Comparison of ENCODE assay signal across 1 cellular context in the genomic region with DNA sequence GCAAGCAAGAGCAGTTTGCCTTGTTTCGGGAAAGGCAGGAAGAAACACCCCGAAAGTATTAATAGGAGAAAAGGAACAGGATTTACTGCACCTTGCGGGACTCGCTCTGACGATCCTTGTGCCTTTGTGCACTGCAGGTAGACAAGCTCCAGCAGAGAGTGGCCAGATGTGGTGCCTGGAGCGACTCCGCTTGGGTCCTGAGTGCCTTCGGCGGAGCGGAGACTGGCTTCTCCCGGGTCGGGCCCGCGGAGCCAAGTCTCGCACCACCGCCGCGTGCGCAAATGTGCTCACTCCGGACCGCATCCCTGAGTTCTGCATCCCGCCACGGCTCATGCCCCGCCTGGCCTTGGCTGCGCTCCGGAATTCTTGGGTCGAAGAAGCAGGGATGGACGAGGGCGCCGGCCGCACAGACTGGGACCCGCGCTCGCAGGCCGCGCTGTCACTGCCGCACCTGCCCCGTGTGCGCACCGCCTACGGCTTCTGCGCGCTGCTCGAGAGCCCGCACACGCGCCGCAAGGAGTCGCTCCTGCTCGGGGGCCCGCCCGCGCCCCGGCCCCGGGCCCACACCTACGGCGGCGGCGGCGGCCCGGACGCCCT.
TF ChIP-seq lines count a peak whose summit lies in the region.

No MANE protein-coding gene starts in this region.

TF ChIP-seq in HepG2, 621 proteins besides CTCF, POLR2A, EP300 and RAD21 (continued from another document and continues in another):
- peak; percentile 47; the same call in 1 of the 2 replicates for TF ChIP-seq ZNF788 (CRISPR knock-in tag; IDR thresholded peaks at IDR 0.05; ENCODE audit: borderline replicate concordance)
- no peak for TF ChIP-seq ZNF761 (CRISPR knock-in tag; conservative IDR thresholded peaks at IDR 0.05)
- TF ChIP-seq, protein P1, sequence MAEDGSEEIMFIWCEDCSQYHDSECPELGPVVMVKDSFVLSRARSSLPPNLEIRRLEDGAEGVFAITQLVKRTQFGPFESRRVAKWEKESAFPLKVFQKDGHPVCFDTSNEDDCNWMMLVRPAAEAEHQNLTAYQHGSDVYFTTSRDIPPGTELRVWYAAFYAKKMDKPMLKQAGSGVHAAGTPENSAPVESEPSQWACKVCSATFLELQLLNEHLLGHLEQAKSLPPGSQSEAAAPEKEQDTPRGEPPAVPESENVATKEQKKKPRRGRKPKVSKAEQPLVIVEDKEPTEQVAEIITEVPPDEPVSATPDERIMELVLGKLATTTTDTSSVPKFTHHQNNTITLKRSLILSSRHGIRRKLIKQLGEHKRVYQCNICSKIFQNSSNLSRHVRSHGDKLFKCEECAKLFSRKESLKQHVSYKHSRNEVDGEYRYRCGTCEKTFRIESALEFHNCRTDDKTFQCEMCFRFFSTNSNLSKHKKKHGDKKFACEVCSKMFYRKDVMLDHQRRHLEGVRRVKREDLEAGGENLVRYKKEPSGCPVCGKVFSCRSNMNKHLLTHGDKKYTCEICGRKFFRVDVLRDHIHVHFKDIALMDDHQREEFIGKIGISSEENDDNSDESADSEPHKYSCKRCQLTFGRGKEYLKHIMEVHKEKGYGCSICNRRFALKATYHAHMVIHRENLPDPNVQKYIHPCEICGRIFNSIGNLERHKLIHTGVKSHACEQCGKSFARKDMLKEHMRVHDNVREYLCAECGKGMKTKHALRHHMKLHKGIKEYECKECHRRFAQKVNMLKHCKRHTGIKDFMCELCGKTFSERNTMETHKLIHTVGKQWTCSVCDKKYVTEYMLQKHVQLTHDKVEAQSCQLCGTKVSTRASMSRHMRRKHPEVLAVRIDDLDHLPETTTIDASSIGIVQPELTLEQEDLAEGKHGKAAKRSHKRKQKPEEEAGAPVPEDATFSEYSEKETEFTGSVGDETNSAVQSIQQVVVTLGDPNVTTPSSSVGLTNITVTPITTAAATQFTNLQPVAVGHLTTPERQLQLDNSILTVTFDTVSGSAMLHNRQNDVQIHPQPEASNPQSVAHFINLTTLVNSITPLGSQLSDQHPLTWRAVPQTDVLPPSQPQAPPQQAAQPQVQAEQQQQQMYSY (CRISPR knock-in tag; IDR thresholded peaks at IDR 0.05), result peak; percentile 37; the same call in 1 of the 2 replicates
- 0 out of 2 replicates have a peak, but pooled peaks have one; percentile 48 for TF ChIP-seq PRMT3 (CRISPR knock-in tag; IDR thresholded peaks at IDR 0.05; ENCODE audit: borderline replicate concordance, low read depth)
- TF ChIP-seq, protein P2, sequence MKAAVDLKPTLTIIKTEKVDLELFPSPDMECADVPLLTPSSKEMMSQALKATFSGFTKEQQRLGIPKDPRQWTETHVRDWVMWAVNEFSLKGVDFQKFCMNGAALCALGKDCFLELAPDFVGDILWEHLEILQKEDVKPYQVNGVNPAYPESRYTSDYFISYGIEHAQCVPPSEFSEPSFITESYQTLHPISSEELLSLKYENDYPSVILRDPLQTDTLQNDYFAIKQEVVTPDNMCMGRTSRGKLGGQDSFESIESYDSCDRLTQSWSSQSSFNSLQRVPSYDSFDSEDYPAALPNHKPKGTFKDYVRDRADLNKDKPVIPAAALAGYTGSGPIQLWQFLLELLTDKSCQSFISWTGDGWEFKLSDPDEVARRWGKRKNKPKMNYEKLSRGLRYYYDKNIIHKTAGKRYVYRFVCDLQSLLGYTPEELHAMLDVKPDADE (CRISPR knock-in tag; IDR thresholded peaks at IDR 0.05), result no peak
- no peak for TF ChIP-seq ZNF296 (CRISPR knock-in tag; conservative IDR thresholded peaks at IDR 0.05)
- TF ChIP-seq, protein P3, sequence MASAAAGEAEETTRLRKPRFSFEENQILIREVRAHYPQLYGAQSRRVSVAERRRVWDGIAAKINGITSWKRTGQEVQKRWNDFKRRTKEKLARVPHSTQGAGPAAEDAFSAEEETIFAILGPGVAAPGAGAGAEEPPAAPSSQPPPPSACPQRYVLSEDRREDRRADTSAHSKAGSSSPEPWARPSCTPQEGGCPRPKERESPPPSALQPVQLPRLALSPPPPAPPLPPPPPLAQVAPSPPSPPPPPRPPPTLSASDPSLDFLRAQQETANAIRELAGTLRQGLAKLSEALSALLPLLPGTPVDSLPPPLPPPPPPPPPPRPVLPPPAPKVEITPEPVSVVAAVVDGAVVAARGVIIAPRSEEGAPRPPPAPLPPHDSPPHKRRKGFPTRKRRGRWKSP (CRISPR knock-in tag; IDR thresholded peaks at IDR 0.05), result no peak; the same call in 1 of the 2 replicates
- no peak for TF ChIP-seq PAWR (CRISPR knock-in tag; IDR thresholded peaks at IDR 0.05; ENCODE audit: borderline replicate concordance)
- no peak for TF ChIP-seq KAT7 (CRISPR knock-in tag; IDR thresholded peaks at IDR 0.05; ENCODE audit: borderline replicate concordance)
- no peak for TF ChIP-seq NR2F6 (IDR thresholded peaks at IDR 0.05)
- TF ChIP-seq NR2F6 (CRISPR knock-in tag; IDR thresholded peaks at IDR 0.05), result no peak
- no peak for TF ChIP-seq KDM3A (CRISPR knock-in tag; IDR thresholded peaks at IDR 0.05; ENCODE audit: low read depth)
- TF ChIP-seq, protein P4, sequence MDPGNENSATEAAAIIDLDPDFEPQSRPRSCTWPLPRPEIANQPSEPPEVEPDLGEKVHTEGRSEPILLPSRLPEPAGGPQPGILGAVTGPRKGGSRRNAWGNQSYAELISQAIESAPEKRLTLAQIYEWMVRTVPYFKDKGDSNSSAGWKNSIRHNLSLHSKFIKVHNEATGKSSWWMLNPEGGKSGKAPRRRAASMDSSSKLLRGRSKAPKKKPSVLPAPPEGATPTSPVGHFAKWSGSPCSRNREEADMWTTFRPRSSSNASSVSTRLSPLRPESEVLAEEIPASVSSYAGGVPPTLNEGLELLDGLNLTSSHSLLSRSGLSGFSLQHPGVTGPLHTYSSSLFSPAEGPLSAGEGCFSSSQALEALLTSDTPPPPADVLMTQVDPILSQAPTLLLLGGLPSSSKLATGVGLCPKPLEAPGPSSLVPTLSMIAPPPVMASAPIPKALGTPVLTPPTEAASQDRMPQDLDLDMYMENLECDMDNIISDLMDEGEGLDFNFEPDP (CRISPR knock-in tag; conservative IDR thresholded peaks at IDR 0.05), result no peak
- TF ChIP-seq HNRNPLL (IDR thresholded peaks at IDR 0.05; ENCODE audit: low read depth, low read length, poor library complexity, severe bottlenecking), result peak; percentile 96
- no peak for TF ChIP-seq ZNF644 (CRISPR knock-in tag; IDR thresholded peaks at IDR 0.05; ENCODE audit: low read depth)
- TF ChIP-seq, protein P5, sequence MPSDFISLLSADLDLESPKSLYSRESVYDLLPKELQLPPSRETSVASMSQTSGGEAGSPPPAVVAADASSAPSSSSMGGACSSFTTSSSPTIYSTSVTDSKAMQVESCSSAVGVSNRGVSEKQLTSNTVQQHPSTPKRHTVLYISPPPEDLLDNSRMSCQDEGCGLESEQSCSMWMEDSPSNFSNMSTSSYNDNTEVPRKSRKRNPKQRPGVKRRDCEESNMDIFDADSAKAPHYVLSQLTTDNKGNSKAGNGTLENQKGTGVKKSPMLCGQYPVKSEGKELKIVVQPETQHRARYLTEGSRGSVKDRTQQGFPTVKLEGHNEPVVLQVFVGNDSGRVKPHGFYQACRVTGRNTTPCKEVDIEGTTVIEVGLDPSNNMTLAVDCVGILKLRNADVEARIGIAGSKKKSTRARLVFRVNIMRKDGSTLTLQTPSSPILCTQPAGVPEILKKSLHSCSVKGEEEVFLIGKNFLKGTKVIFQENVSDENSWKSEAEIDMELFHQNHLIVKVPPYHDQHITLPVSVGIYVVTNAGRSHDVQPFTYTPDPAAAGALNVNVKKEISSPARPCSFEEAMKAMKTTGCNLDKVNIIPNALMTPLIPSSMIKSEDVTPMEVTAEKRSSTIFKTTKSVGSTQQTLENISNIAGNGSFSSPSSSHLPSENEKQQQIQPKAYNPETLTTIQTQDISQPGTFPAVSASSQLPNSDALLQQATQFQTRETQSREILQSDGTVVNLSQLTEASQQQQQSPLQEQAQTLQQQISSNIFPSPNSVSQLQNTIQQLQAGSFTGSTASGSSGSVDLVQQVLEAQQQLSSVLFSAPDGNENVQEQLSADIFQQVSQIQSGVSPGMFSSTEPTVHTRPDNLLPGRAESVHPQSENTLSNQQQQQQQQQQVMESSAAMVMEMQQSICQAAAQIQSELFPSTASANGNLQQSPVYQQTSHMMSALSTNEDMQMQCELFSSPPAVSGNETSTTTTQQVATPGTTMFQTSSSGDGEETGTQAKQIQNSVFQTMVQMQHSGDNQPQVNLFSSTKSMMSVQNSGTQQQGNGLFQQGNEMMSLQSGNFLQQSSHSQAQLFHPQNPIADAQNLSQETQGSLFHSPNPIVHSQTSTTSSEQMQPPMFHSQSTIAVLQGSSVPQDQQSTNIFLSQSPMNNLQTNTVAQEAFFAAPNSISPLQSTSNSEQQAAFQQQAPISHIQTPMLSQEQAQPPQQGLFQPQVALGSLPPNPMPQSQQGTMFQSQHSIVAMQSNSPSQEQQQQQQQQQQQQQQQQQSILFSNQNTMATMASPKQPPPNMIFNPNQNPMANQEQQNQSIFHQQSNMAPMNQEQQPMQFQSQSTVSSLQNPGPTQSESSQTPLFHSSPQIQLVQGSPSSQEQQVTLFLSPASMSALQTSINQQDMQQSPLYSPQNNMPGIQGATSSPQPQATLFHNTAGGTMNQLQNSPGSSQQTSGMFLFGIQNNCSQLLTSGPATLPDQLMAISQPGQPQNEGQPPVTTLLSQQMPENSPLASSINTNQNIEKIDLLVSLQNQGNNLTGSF (CRISPR knock-in tag; IDR thresholded peaks at IDR 0.05), result 0 out of 2 replicates have a peak, but pooled peaks have one; percentile 62
- TF ChIP-seq ZFYVE20 (CRISPR knock-in tag; IDR thresholded peaks at IDR 0.05; ENCODE audit: borderline replicate concordance, low read depth), result no peak
- TF ChIP-seq, protein P6, sequence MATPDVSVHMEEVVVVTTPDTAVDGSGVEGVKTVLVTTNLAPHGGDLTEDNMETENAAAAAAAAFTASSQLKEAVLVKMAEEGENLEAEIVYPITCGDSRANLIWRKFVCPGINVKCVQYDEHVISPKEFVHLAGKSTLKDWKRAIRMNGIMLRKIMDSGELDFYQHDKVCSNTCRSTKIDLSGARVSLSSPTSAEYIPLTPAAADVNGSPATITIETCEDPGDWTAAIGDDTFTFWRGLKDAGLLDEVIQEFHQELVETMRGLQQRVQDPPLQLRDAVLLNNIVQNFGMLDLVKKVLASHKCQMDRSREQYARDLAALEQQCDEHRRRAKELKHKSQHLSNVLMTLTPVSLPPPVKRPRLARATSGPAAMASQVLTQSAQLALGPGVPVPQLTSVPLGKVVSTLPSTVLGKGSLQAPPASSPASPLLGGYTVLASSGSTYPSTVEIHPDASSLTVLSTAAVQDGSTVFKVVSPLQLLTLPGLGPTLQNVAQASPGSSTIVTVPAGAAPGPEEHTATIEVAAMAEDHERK (CRISPR knock-in tag; IDR thresholded peaks at IDR 0.05; ENCODE audit: low read depth), result no peak
- TF ChIP-seq SRSF1 (optimal IDR thresholded peaks at IDR 0.05; ENCODE audit: low read depth, low read length), result no peak
- no peak for TF ChIP-seq KMT2B (CRISPR knock-in tag; IDR thresholded peaks at IDR 0.05)
- TF ChIP-seq, protein P7, sequence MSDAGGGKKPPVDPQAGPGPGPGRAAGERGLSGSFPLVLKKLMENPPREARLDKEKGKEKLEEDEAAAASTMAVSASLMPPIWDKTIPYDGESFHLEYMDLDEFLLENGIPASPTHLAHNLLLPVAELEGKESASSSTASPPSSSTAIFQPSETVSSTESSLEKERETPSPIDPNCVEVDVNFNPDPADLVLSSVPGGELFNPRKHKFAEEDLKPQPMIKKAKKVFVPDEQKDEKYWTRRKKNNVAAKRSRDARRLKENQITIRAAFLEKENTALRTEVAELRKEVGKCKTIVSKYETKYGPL (CRISPR knock-in tag; IDR thresholded peaks at IDR 0.05), result no peak
- TF ChIP-seq, protein P8, sequence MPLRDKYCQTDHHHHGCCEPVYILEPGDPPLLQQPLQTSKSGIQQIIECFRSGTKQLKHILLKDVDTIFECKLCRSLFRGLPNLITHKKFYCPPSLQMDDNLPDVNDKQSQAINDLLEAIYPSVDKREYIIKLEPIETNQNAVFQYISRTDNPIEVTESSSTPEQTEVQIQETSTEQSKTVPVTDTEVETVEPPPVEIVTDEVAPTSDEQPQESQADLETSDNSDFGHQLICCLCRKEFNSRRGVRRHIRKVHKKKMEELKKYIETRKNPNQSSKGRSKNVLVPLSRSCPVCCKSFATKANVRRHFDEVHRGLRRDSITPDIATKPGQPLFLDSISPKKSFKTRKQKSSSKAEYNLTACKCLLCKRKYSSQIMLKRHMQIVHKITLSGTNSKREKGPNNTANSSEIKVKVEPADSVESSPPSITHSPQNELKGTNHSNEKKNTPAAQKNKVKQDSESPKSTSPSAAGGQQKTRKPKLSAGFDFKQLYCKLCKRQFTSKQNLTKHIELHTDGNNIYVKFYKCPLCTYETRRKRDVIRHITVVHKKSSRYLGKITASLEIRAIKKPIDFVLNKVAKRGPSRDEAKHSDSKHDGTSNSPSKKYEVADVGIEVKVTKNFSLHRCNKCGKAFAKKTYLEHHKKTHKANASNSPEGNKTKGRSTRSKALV (CRISPR knock-in tag; IDR thresholded peaks at IDR 0.05), result peak; percentile 89; the same call in 1 of the 2 replicates
- no peak for TF ChIP-seq NFE2 (CRISPR knock-in tag; IDR thresholded peaks at IDR 0.05)
- TF ChIP-seq, protein P9, sequence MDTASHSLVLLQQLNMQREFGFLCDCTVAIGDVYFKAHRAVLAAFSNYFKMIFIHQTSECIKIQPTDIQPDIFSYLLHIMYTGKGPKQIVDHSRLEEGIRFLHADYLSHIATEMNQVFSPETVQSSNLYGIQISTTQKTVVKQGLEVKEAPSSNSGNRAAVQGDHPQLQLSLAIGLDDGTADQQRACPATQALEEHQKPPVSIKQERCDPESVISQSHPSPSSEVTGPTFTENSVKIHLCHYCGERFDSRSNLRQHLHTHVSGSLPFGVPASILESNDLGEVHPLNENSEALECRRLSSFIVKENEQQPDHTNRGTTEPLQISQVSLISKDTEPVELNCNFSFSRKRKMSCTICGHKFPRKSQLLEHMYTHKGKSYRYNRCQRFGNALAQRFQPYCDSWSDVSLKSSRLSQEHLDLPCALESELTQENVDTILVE (CRISPR knock-in tag; IDR thresholded peaks at IDR 0.05), result no peak
- TF ChIP-seq RCOR2 (CRISPR knock-in tag; IDR thresholded peaks at IDR 0.05), result no peak
- no peak for TF ChIP-seq CREB1 (IDR thresholded peaks at IDR 0.05)
- no peak for TF ChIP-seq CREB1 (CRISPR knock-in tag; IDR thresholded peaks at IDR 0.05)
- no peak for TF ChIP-seq HNRNPUL1 (IDR thresholded peaks at IDR 0.05; ENCODE audit: low read depth, low read length)
- no peak for TF ChIP-seq ZNF891 (CRISPR knock-in tag; IDR thresholded peaks at IDR 0.05)
- TF ChIP-seq ATAD3A (CRISPR knock-in tag; IDR thresholded peaks at IDR 0.05), result no peak
- TF ChIP-seq, protein P10, sequence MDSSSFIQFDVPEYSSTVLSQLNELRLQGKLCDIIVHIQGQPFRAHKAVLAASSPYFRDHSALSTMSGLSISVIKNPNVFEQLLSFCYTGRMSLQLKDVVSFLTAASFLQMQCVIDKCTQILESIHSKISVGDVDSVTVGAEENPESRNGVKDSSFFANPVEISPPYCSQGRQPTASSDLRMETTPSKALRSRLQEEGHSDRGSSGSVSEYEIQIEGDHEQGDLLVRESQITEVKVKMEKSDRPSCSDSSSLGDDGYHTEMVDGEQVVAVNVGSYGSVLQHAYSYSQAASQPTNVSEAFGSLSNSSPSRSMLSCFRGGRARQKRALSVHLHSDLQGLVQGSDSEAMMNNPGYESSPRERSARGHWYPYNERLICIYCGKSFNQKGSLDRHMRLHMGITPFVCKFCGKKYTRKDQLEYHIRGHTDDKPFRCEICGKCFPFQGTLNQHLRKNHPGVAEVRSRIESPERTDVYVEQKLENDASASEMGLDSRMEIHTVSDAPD (CRISPR knock-in tag; IDR thresholded peaks at IDR 0.05), result no peak
